In the genomic region with DNA sequence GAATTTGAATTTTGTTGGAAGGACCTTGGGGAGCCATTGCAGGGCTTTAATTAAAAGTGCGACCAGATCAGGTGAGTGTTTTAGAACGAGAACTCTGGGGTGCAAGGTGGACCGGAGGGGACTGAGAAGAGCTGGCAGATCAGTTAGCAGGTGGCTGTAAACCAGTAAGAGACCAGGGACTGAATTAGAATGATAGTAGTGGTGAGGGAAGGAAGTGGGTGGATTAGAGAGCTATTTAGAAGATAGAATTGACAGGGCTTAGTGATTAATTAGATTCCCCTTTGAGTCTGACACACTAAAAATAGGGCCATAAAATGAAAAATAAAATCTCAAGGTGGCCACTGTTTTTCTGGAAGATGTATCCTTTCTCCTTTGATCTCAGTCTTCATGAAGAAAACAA, we compare ENCODE assay signal across 28 cellular contexts. TPM values are rescaled to one million over a fixed set of nuclear protein-coding genes. Genes with fewer than 3 reads are reported as not detected.
DNase-seq lines count a peak whose midpoint lies in the region; ATAC-seq and TF ChIP-seq lines count a peak whose summit lies in the region.
"Had no signal": no experiment of that assay in that cellular context is flagged by ENCODE, and none has a peak within 500 bp of the region (broad histone marks: within the 10 kb centered on the region; RNA-seq: fewer than 3 reads in every experiment).

No MANE protein-coding gene starts in this region.

- H3K4me1 ChIP-seq in OCI-LY7 (ENCODE audit: insufficient read depth, low read length, poor library complexity, severe bottlenecking) = peaks cover 17% of the 10 kb centered on the region
- H3K4me1 ChIP-seq: colonic mucosa, lower lobe of right lung, parathyroid adenoma, Peyer's patch, right atrium auricular region had no signal

- BruUV-seq in OCI-LY7 (replicated peaks; lab: Mats Ljungman, UMichigan) = no TSS peak

- H3K9me3 ChIP-seq in OCI-LY7 (ENCODE audit: low read length) = peaks cover 22% of the 10 kb centered on the region; the same call in 1 of the 2 replicates
- H3K9me3 ChIP-seq: colonic mucosa, lower lobe of right lung, Peyer's patch, right atrium auricular region had no signal

- in situ Hi-C loops in KBM-7 (cut with MboI; ENCODE audit: low pct_unique_long_range_greater_than_20kb, low sequenced_read_pairs) = no loop called here

- H3K4me3 Mint-ChIP-seq in stimulated activated effector memory CD8-positive, alpha-beta T cell treated with anti-CD3 and anti-CD28 coated beads, Interleukin-12 subunit alpha, Interleukin-12 subunit beta, amount 100 ng/mL, for 72 hours = no peak overlapping the region
- H3K4me3 Mint-ChIP-seq: activated naive CD4-positive, alpha-beta T cell treated with anti-CD3 and anti-CD28 coated beads, Interleukin-2, amount 50 U/mL, for 24 hours; activated T-helper 17 cell treated with anti-CD3 and anti-CD28 coated beads, Interleukin-2, amount 50 U/mL, for 72 hours; natural killer cell treated with Interleukin-12 subunit alpha and Interleukin-12 subunit beta and Interleukin-15 and Interleukin-18, amount 100 ng/mL, for 72 hours had no signal

- no peaks in the 10 kb centered on the region for H4K20me1 ChIP-seq in OCI-LY7 (ENCODE audit: insufficient read depth, low read length)

- H3K36me3 ChIP-seq in OCI-LY7 (ENCODE audit: insufficient read depth, low read length) = peaks cover 7% of the 10 kb centered on the region; the same call in 1 of the 2 replicates
- H3K36me3 ChIP-seq: colonic mucosa, lower lobe of right lung, Peyer's patch, right atrium auricular region had no signal

- ATAC-seq in stimulated activated effector memory CD8-positive, alpha-beta T cell treated with anti-CD3 and anti-CD28 coated beads, Interleukin-12 subunit alpha, Interleukin-12 subunit beta, amount 100 ng/mL, for 72 hours = no peak
- ATAC-seq: activated T-helper 17 cell treated with anti-CD3 and anti-CD28 coated beads, Interleukin-2, amount 50 U/mL, for 72 hours; heart left ventricle; lower lobe of right lung; natural killer cell treated with Interleukin-12 subunit alpha and Interleukin-12 subunit beta and Interleukin-15 and Interleukin-18, amount 100 ng/mL, for 72 hours had no signal

- no peak for TF ChIP-seq CTCF in GM12865 (IDR thresholded peaks at IDR 0.05; ENCODE audit: insufficient read depth, low read depth, low read length, missing control alignments)
- TF ChIP-seq CTCF in OCI-LY7 (conservative IDR thresholded peaks at IDR 0.05; ENCODE audit: low read length) = no peak

- peak overlapping the region; percentile 73 for H3K27ac ChIP-seq in OCI-LY7 (ENCODE audit: low read depth, low read length, poor library complexity, severe bottlenecking)
- H3K27ac ChIP-seq: colonic mucosa, heart left ventricle, lower lobe of right lung, parathyroid adenoma, Peyer's patch, right atrium auricular region had no signal

- intact Hi-C loops in OCI-LY7 (cut with micrococcal nuclease; ENCODE audit: unreplicated experiment) = no loop called here

- H3K9me2 ChIP-seq in OCI-LY7 (ENCODE audit: insufficient read depth, low read length) = no peaks in the 10 kb centered on the region

- POLR2A ChIA-PET in OCI-LY7 (lab: Charles Lee) = interaction anchor here (0.6 to 2.7 kb wide), 9 partner anchors 8 to 1751 kb away, joined by 3 to 20 read pairs (median 10); no protein-coding TSS in a partner anchor

- H3K9me3 Mint-ChIP-seq in stimulated activated effector memory CD8-positive, alpha-beta T cell treated with anti-CD3 and anti-CD28 coated beads, Interleukin-12 subunit alpha, Interleukin-12 subunit beta, amount 100 ng/mL, for 72 hours = peaks cover 5% of the 10 kb centered on the region
- H3K9me3 Mint-ChIP-seq: activated naive CD4-positive, alpha-beta T cell treated with anti-CD3 and anti-CD28 coated beads, Interleukin-2, amount 50 U/mL, for 24 hours; IgD-negative memory B cell; natural killer cell treated with Interleukin-12 subunit alpha and Interleukin-12 subunit beta and Interleukin-15 and Interleukin-18, amount 100 ng/mL, for 72 hours had no signal

- peak overlapping the region; percentile 21 for H3K27ac Mint-ChIP-seq in stimulated activated effector memory CD8-positive, alpha-beta T cell treated with anti-CD3 and anti-CD28 coated beads, Interleukin-12 subunit alpha, Interleukin-12 subunit beta, amount 100 ng/mL, for 72 hours
- H3K27ac Mint-ChIP-seq: activated naive CD4-positive, alpha-beta T cell treated with anti-CD3 and anti-CD28 coated beads, Interleukin-2, amount 50 U/mL, for 24 hours; activated T-helper 17 cell treated with anti-CD3 and anti-CD28 coated beads, Interleukin-2, amount 50 U/mL, for 72 hours had no signal

- H3K36me3 Mint-ChIP-seq in stimulated activated effector memory CD8-positive, alpha-beta T cell treated with anti-CD3 and anti-CD28 coated beads, Interleukin-12 subunit alpha, Interleukin-12 subunit beta, amount 100 ng/mL, for 72 hours = no peaks in the 10 kb centered on the region

- no peaks in the 10 kb centered on the region for H3K79me2 ChIP-seq in OCI-LY7 (ENCODE audit: insufficient read depth, low read depth, low read length)
- H3K79me2 ChIP-seq: parathyroid adenoma had no signal

- DNase-seq in GM12865 (ENCODE audit: low read depth) (peak; percentile 29), KBM-7 (peak; percentile 58), OCI-LY7 (ENCODE audit: low spot score) (peak; percentile 74), NCI-H524 (lab: John Stamatoyannopoulos, UW) (no peak), occipital lobe (lab: John Stamatoyannopoulos, UW) (no peak), NCI-H1048 (lab: John Stamatoyannopoulos, UW) (no peak)
- DNase-seq in stimulated activated effector memory CD8-positive, alpha-beta T cell treated with anti-CD3 and anti-CD28 coated beads, Interleukin-12 subunit alpha, Interleukin-12 subunit beta, amount 100 ng/mL, for 72 hours (ENCODE audit: low spot score in 2 of 2) = no peak
- DNase-seq: activated CD4-positive, alpha-beta T cell treated with anti-CD3 and anti-CD28 coated beads, Interleukin-2, amount 50 U/mL, for 48 hours; activated CD8-positive, alpha-beta memory T cell treated with anti-CD3 and anti-CD28 coated beads, Interleukin-2, amount 50 U/mL, for 48 hours; amygdala; colonic mucosa; effector memory CD4-positive, alpha-beta T cell; heart left ventricle; lower lobe of right lung; NCI-H1436 treated with DMSO at 0.1 percent for 48 hours; NCI-H446 treated with DMSO at 0.1 percent for 48 hours; Peyer's patch; SHP77 treated with DMSO at 0.1 percent for 48 hours; stimulated activated CD4-positive, alpha-beta T cell treated with anti-CD3 and anti-CD28 coated beads, Interleukin-1b, Interleukin-23, amount 100 ng/mL, for 48 hours; T1000; trophoblast cell had no signal

- peak overlapping the region; percentile 54 for H3K4me2 ChIP-seq in OCI-LY7 (ENCODE audit: low read length)
- H3K4me2 ChIP-seq: smooth muscle cell had no signal

- no peak overlapping the region for H2AFZ ChIP-seq in OCI-LY7 (ENCODE audit: low read length)
- H2AFZ ChIP-seq: parathyroid adenoma had no signal

- peaks cover 26% of the 10 kb centered on the region for H3K4me1 Mint-ChIP-seq in stimulated activated effector memory CD8-positive, alpha-beta T cell treated with anti-CD3 and anti-CD28 coated beads, Interleukin-12 subunit alpha, Interleukin-12 subunit beta, amount 100 ng/mL, for 72 hours
- H3K4me1 Mint-ChIP-seq: activated naive CD4-positive, alpha-beta T cell treated with anti-CD3 and anti-CD28 coated beads, Interleukin-2, amount 50 U/mL, for 24 hours had no signal

- H3K4me3 ChIP-seq in GM12865 (ENCODE audit: low read depth, low read length) = no peak overlapping the region
- H3K4me3 ChIP-seq in OCI-LY7 (ENCODE audit: low read depth, low read length, poor library complexity, severe bottlenecking) = no peak overlapping the region
- H3K4me3 ChIP-seq: colonic mucosa, heart left ventricle, lower lobe of right lung, Peyer's patch, right atrium auricular region, smooth muscle cell had no signal

- CTCF ChIA-PET in OCI-LY7 (lab: Charles Lee; ENCODE audit: unreplicated experiment) = no interaction called here

RNA-seq across cellular contexts. Expression of gene PLXNC1, which starts 44.8 kb away (rescaled TPM):
- 3.6 and 4.5 TPM in 2 replicates for total RNA-seq in OCI-LY7 (2014; rRNA removed; shearing (Covaris generic))
- total RNA-seq in OCI-LY7 (2022) = 8.0 and 9.1 TPM in 2 replicates
- 39.5 TPM for total RNA-seq in occipital lobe

Comparison
In these comparisons a context has a peak if more than half of its experiments do, and no peak if none do; other contexts are left out.
1. DNase-seq: peak in GM12865 (single experiment), KBM-7 (single experiment) and OCI-LY7 (single experiment); none in stimulated activated effector memory CD8-positive, alpha-beta T cell treated with anti-CD3 and anti-CD28 coated beads, Interleukin-12 subunit alpha, Interleukin-12 subunit beta, amount 100 ng/mL, for 72 hours (0 of 2), NCI-H524 (0 of 2), occipital lobe (single experiment) and NCI-H1048 (single experiment).